1 cellular context compared by ENCODE assay signal in the genomic region with DNA sequence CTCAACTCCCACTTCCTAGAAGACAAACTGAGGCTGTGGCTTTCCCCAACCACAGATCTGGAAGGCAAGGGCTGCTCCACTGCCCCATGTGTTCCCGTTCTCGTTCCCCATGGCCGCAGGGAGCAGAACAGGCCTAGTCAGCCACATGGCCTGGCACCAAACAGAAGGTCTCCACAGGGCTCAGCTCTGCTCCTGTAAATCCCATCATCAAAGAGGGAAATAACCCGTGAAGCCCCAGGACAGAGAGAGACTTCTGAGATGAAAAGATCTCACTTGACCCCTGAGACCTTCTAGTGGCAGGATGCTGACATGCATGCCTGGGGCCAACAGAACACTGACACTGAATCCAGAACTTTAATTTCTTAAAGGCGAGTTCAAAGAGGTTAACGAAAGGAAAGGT.
TF ChIP-seq lines count a peak whose summit lies in the region.

No MANE protein-coding gene starts in this region.

TF ChIP-seq in GM23338, 12 proteins besides CTCF, POLR2A, EP300 and RAD21 (continued from another document):
- TF ChIP-seq NANOG (IDR thresholded peaks at IDR 0.05; ENCODE audit: borderline replicate concordance) (no peak), CREB1 (CRISPR knock-in tag; IDR thresholded peaks at IDR 0.05; ENCODE audit: low read depth) (no peak), POLR2AphosphoS5 (IDR thresholded peaks at IDR 0.05; ENCODE audit: low read depth) (no peak), JUNB (IDR thresholded peaks at IDR 0.05; ENCODE audit: unreplicated experiment) (no peak), EZH2 (IDR thresholded peaks at IDR 0.05; ENCODE audit: low read depth, unreplicated experiment) (no peak), ZNF331 (CRISPR knock-in tag; IDR thresholded peaks at IDR 0.05; ENCODE audit: low read depth) (no peak), EZH2phosphoT487 (IDR thresholded peaks at IDR 0.05; ENCODE audit: unreplicated experiment) (no peak), ZNF114 (CRISPR knock-in tag; IDR thresholded peaks at IDR 0.05) (no peak), STAT1 (IDR thresholded peaks at IDR 0.05; ENCODE audit: unreplicated experiment) (no peak)
- TF ChIP-seq, protein P1, sequence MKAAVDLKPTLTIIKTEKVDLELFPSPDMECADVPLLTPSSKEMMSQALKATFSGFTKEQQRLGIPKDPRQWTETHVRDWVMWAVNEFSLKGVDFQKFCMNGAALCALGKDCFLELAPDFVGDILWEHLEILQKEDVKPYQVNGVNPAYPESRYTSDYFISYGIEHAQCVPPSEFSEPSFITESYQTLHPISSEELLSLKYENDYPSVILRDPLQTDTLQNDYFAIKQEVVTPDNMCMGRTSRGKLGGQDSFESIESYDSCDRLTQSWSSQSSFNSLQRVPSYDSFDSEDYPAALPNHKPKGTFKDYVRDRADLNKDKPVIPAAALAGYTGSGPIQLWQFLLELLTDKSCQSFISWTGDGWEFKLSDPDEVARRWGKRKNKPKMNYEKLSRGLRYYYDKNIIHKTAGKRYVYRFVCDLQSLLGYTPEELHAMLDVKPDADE (IDR thresholded peaks at IDR 0.05) = no peak
- TF ChIP-seq, protein P2, sequence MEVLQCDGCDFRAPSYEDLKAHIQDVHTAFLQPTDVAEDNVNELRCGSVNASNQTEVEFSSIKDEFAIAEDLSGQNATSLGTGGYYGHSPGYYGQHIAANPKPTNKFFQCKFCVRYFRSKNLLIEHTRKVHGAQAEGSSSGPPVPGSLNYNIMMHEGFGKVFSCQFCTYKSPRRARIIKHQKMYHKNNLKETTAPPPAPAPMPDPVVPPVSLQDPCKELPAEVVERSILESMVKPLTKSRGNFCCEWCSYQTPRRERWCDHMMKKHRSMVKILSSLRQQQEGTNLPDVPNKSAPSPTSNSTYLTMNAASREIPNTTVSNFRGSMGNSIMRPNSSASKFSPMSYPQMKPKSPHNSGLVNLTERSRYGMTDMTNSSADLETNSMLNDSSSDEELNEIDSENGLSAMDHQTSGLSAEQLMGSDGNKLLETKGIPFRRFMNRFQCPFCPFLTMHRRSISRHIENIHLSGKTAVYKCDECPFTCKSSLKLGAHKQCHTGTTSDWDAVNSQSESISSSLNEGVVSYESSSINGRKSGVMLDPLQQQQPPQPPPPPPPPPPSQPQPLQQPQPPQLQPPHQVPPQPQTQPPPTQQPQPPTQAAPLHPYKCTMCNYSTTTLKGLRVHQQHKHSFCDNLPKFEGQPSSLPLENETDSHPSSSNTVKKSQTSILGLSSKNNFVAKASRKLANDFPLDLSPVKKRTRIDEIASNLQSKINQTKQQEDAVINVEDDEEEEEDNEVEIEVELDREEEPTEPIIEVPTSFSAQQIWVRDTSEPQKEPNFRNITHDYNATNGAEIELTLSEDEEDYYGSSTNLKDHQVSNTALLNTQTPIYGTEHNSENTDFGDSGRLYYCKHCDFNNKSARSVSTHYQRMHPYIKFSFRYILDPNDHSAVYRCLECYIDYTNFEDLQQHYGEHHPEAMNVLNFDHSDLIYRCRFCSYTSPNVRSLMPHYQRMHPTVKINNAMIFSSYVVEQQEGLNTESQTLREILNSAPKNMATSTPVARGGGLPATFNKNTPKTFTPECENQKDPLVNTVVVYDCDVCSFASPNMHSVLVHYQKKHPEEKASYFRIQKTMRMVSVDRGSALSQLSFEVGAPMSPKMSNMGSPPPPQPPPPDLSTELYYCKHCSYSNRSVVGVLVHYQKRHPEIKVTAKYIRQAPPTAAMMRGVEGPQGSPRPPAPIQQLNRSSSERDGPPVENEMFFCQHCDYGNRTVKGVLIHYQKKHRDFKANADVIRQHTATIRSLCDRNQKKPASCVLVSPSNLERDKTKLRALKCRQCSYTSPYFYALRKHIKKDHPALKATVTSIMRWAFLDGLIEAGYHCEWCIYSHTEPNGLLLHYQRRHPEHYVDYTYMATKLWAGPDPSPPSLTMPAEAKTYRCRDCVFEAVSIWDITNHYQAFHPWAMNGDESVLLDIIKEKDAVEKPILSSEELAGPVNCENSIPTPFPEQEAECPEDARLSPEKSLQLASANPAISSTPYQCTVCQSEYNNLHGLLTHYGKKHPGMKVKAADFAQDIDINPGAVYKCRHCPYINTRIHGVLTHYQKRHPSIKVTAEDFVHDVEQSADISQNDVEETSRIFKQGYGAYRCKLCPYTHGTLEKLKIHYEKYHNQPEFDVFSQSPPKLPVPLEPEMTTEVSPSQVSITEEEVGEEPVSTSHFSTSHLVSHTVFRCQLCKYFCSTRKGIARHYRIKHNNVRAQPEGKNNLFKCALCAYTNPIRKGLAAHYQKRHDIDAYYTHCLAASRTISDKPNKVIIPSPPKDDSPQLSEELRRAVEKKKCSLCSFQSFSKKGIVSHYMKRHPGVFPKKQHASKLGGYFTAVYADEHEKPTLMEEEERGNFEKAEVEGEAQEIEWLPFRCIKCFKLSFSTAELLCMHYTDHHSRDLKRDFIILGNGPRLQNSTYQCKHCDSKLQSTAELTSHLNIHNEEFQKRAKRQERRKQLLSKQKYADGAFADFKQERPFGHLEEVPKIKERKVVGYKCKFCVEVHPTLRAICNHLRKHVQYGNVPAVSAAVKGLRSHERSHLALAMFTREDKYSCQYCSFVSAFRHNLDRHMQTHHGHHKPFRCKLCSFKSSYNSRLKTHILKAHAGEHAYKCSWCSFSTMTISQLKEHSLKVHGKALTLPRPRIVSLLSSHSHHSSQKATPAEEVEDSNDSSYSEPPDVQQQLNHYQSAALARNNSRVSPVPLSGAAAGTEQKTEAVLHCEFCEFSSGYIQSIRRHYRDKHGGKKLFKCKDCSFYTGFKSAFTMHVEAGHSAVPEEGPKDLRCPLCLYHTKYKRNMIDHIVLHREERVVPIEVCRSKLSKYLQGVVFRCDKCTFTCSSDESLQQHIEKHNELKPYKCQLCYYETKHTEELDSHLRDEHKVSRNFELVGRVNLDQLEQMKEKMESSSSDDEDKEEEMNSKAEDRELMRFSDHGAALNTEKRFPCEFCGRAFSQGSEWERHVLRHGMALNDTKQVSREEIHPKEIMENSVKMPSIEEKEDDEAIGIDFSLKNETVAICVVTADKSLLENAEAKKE (CRISPR knock-in tag; IDR thresholded peaks at IDR 0.05) = no peak
